ENCODE assay signal across 1 cellular context in genomic region chr7:101597941-101598340, GRCh38.
TF ChIP-seq lines count a peak whose summit lies in the region.

No MANE protein-coding gene starts in this region.

TF ChIP-seq in HepG2, 621 proteins besides CTCF, POLR2A, EP300 and RAD21 (continued from another document):
- TF ChIP-seq ZBTB14 (CRISPR knock-in tag; IDR thresholded peaks at IDR 0.05), result no peak
- no peak for TF ChIP-seq NFYC (CRISPR knock-in tag; IDR thresholded peaks at IDR 0.05)
- no peak for TF ChIP-seq MBNL3 (CRISPR knock-in tag; conservative IDR thresholded peaks at IDR 0.05)
- TF ChIP-seq ONECUT2 (CRISPR knock-in tag; IDR thresholded peaks at IDR 0.05), result no peak
